ENCODE assay signal across 1 cellular context in genomic region chr3:149233323-149233722, GRCh38.
TF ChIP-seq lines count a peak whose summit lies in the region.

No MANE protein-coding gene starts in this region.

TF ChIP-seq in K562, 482 proteins besides CTCF, POLR2A, EP300 and RAD21 (continued from another document and continues in another):
- TF ChIP-seq CREB3L1 (IDR thresholded peaks at IDR 0.05; ENCODE audit: borderline replicate concordance, low read depth) (no peak), PURB (CRISPR knock-in tag; IDR thresholded peaks at IDR 0.05; ENCODE audit: low read depth) (no peak), HDAC3 (IDR thresholded peaks at IDR 0.05; ENCODE audit: borderline replicate concordance, partially characterized antibody) (peak; percentile 59), ELK1 (CRISPR knock-in tag; IDR thresholded peaks at IDR 0.05) (no peak), CXXC5 (CRISPR knock-in tag; IDR thresholded peaks at IDR 0.05) (peak; percentile 21; the same call in 1 of the 2 replicates), ZSCAN29 (IDR thresholded peaks at IDR 0.05) (no peak), KDM1A (IDR thresholded peaks at IDR 0.05) (peak; percentile 64 to 78; a peak in 3 of 4 replicates), SAFB (IDR thresholded peaks at IDR 0.05; ENCODE audit: borderline replicate concordance, low read depth, low read length) (no peak), KAT2B (IDR thresholded peaks at IDR 0.05; ENCODE audit: low read depth, low read length) (no peak), PML (IDR thresholded peaks at IDR 0.05; ENCODE audit: low read length) (peak; percentile 89), MBD2 (IDR thresholded peaks at IDR 0.05; ENCODE audit: borderline replicate concordance, low read depth) (no peak), JUND (IDR thresholded peaks at IDR 0.05; ENCODE audit: borderline replicate concordance, low read depth, low read length) (0 out of 2 replicates have a peak, but pooled peaks have one; percentile 4), JUND (tag; IDR thresholded peaks at IDR 0.05; ENCODE audit: borderline replicate concordance, low read depth, low read length) (no peak), EHMT2 (IDR thresholded peaks at IDR 0.05) (no peak), ZNF24 (IDR thresholded peaks at IDR 0.05) (no peak), SMARCA4 (IDR thresholded peaks at IDR 0.05) (peak; percentile 75), CEBPG (CRISPR knock-in tag; IDR thresholded peaks at IDR 0.05) (no peak), CEBPG (tag; conservative IDR thresholded peaks at IDR 0.05 in 1 of 2, IDR thresholded peaks at IDR 0.05 in 1 of 2) (no peak), CC2D1A (IDR thresholded peaks at IDR 0.05) (peak; percentile 44; the same call in 1 of the 2 replicates), CREBBP (IDR thresholded peaks at IDR 0.05; ENCODE audit: low read depth, low read length) (no peak), SMAD4 (CRISPR knock-in tag; conservative IDR thresholded peaks at IDR 0.05) (0 out of 2 replicates have a peak, but pooled peaks have one; percentile 29), HMBOX1 (IDR thresholded peaks at IDR 0.05) (peak; percentile 93), ZMIZ1 (IDR thresholded peaks at IDR 0.05; ENCODE audit: low read depth in 2 of 2, low read length in 2 of 2) (peak in 1 of 2 experiments; percentile 73; a peak in 1 of 4 replicates), HDAC8 (tag; IDR thresholded peaks at IDR 0.05) (no peak), CBFB (CRISPR knock-in tag; IDR thresholded peaks at IDR 0.05) (no peak), FOXM1 (IDR thresholded peaks at IDR 0.05; ENCODE audit: low read depth) (peak; percentile 54; the same call in 1 of the 2 replicates), FOXM1 (CRISPR knock-in tag; IDR thresholded peaks at IDR 0.05; ENCODE audit: low read depth) (no peak), ZBTB11 (CRISPR knock-in tag; IDR thresholded peaks at IDR 0.05) (peak in 1 of 3 experiments; percentile 47; a peak in 1 of 6 replicates), ZBED1 (IDR thresholded peaks at IDR 0.05) (0 out of 2 replicates have a peak, but pooled peaks have one; percentile 28), TRIM28 (IDR thresholded peaks at IDR 0.05) (no peak), TCF3 (CRISPR knock-in tag; IDR thresholded peaks at IDR 0.05) (peak; percentile 98), FOXA3 (CRISPR knock-in tag; conservative IDR thresholded peaks at IDR 0.05 in 1 of 2, IDR thresholded peaks at IDR 0.05 in 1 of 2) (no peak), BCOR (IDR thresholded peaks at IDR 0.05) (peak; percentile 35; the same call in 1 of the 2 replicates), NFIC (IDR thresholded peaks at IDR 0.05) (peak; percentile 67), L3MBTL2 (IDR thresholded peaks at IDR 0.05) (no peak), MEF2A (IDR thresholded peaks at IDR 0.05; ENCODE audit: control insufficient read depth, low read depth, low read length) (peak; percentile 87), CBFA2T3 (IDR thresholded peaks at IDR 0.05) (peak; percentile 95), ZNF589 (CRISPR knock-in tag; IDR thresholded peaks at IDR 0.05; ENCODE audit: low read depth) (0 out of 2 replicates have a peak, but pooled peaks have one; percentile 43), ZNF197 (CRISPR knock-in tag; IDR thresholded peaks at IDR 0.05; ENCODE audit: low read depth) (no peak), LEF1 (IDR thresholded peaks at IDR 0.05) (no peak), HDAC1 (IDR thresholded peaks at IDR 0.05) (peak in 1 of 2 experiments; percentile 35; a peak in 1 of 4 replicates), CCNT2 (IDR thresholded peaks at IDR 0.05; ENCODE audit: borderline replicate concordance, extremely low read depth, insufficient read length, low read depth, low read length) (no peak), CREB1 (IDR thresholded peaks at IDR 0.05) (no peak), CREB1 (CRISPR knock-in tag; IDR thresholded peaks at IDR 0.05) (peak; percentile 27; the same call in 1 of the 2 replicates), HNRNPK (IDR thresholded peaks at IDR 0.05; ENCODE audit: low read depth, low read length, poor library complexity, severe bottlenecking) (no peak), ARID3A (IDR thresholded peaks at IDR 0.05; ENCODE audit: borderline replicate concordance, low read depth, low read length) (no peak), ESRRA (IDR thresholded peaks at IDR 0.05; ENCODE audit: borderline replicate concordance, low read depth) (no peak), TAF9B (IDR thresholded peaks at IDR 0.05; ENCODE audit: partially characterized antibody) (no peak), LCOR (CRISPR knock-in tag; IDR thresholded peaks at IDR 0.05) (peak; percentile 56; the same call in 1 of the 2 replicates), THRB (CRISPR knock-in tag; conservative IDR thresholded peaks at IDR 0.05) (no peak), SMARCC2 (IDR thresholded peaks at IDR 0.05; ENCODE audit: low read depth) (0 out of 2 replicates have a peak, but pooled peaks have one; percentile 30), RCOR1 (IDR thresholded peaks at IDR 0.05; ENCODE audit: borderline replicate concordance in 1 of 2, low read depth in 2 of 2, low read length in 2 of 2) (peak; percentile 19 to 54; a peak in 2 of 4 replicates), RUNX1 (IDR thresholded peaks at IDR 0.05; ENCODE audit: low read depth) (peak; percentile 70; the same call in 1 of the 2 replicates), KLF16 (IDR thresholded peaks at IDR 0.05) (peak; percentile 88), TAL1 (IDR thresholded peaks at IDR 0.05) (peak; percentile 86), SMARCE1 (IDR thresholded peaks at IDR 0.05) (peak; percentile 62; the same call in 1 of the 2 replicates), ZNF639 (CRISPR knock-in tag; conservative IDR thresholded peaks at IDR 0.05 in 1 of 2, IDR thresholded peaks at IDR 0.05 in 1 of 2) (no peak)
